ENCODE assay signal across 8 cellular contexts in genomic region chr5:134026521-134027202, GRCh38. TPM values are rescaled to one million over a fixed set of nuclear protein-coding genes. Genes with fewer than 3 reads are reported as not detected.
DNase-seq lines count a peak whose midpoint lies in the region; ATAC-seq, FAIRE-seq and TF ChIP-seq lines count a peak whose summit lies in the region.

No MANE protein-coding gene starts in this region.

- no peaks in the 10 kb centered on the region for H3K4me1 ChIP-seq in OCI-LY7 (ENCODE audit: insufficient read depth, low read length, poor library complexity, severe bottlenecking)

- no peaks in the 10 kb centered on the region for H3K9me2 ChIP-seq in OCI-LY7 (ENCODE audit: insufficient read depth, low read length)

- DNase-seq in AG09309 (ENCODE audit: low read depth) (no peak), HTR-8/SVneo (ENCODE audit: insufficient read length, low spot score) (peak; percentile 74), OCI-LY7 (ENCODE audit: low spot score) (peak; percentile 69), activated T-helper 1 cell treated with Interleukin-2 at 50 U/mL for 16 hours (ENCODE audit: low read depth) (peak; percentile 20), germinal center (ENCODE audit: low spot score) (peak; percentile 79), globus pallidus (ENCODE audit: low spot score) (no peak)
- DNase-seq in stimulated activated CD4-positive, alpha-beta T cell treated with anti-CD3 and anti-CD28 coated beads, Interleukin-12 subunit alpha, Interleukin-12 subunit beta, amount 100 ng/mL, for 4 hours, result peak; percentile 44

- TF ChIP-seq CTCF in AG09309 (IDR thresholded peaks at IDR 0.05; ENCODE audit: control insufficient read depth, insufficient read depth, low read depth, low read length, missing control alignments), result peak; percentile 53
- TF ChIP-seq CTCF in OCI-LY7 (conservative IDR thresholded peaks at IDR 0.05; ENCODE audit: low read length), result peak; percentile 77

- H3K4me3 ChIP-seq in AG09309 (ENCODE audit: control insufficient read depth, low read depth, low read length), result no peak overlapping the region
- no peak overlapping the region for H3K4me3 ChIP-seq in OCI-LY7 (ENCODE audit: low read depth, low read length, poor library complexity, severe bottlenecking)

- no peaks in the 10 kb centered on the region for H3K79me2 ChIP-seq in OCI-LY7 (ENCODE audit: insufficient read depth, low read depth, low read length)

- FAIRE-seq in HTR-8/SVneo (lab: Jason Lieb, UNC), result peak; percentile 78

- H3K4me2 ChIP-seq in OCI-LY7 (ENCODE audit: low read length), result no peak overlapping the region

- intact Hi-C loops in OCI-LY7 (cut with micrococcal nuclease; ENCODE audit: unreplicated experiment), result no loop called here

- POLR2A ChIA-PET in OCI-LY7 (lab: Charles Lee), result interaction anchor here (0.6 to 0.7 kb wide), 4 partner anchors 14 to 601 kb away, joined by 3 to 5 read pairs (median 4); no protein-coding TSS in a partner anchor

- peak; percentile 79 for ATAC-seq in GM18502 (IDR thresholded peaks at IDR 0.05; ENCODE audit: poor library complexity, unreplicated experiment)

- no peak overlapping the region for H2AFZ ChIP-seq in OCI-LY7 (ENCODE audit: low read length)

- no TSS peak for BruUV-seq in OCI-LY7 (replicated peaks; lab: Mats Ljungman, UMichigan)

- H4K20me1 ChIP-seq in OCI-LY7 (ENCODE audit: insufficient read depth, low read length), result no peaks in the 10 kb centered on the region

- H3K9me3 ChIP-seq in OCI-LY7 (ENCODE audit: low read length), result no peaks in the 10 kb centered on the region

- CTCF ChIA-PET in OCI-LY7 (lab: Charles Lee; ENCODE audit: unreplicated experiment), result no interaction called here

- no peak overlapping the region for H3K27ac ChIP-seq in OCI-LY7 (ENCODE audit: low read depth, low read length, poor library complexity, severe bottlenecking)

- H3K36me3 ChIP-seq in OCI-LY7 (ENCODE audit: insufficient read depth, low read length), result no peaks in the 10 kb centered on the region

RNA-seq across cellular contexts. Expression of gene VDAC1, which starts 21.9 kb away (rescaled TPM):
- 143 and 157 TPM in 2 replicates for total RNA-seq in OCI-LY7 (2014; rRNA removed; shearing (Covaris generic))
- 247 and 253 TPM in 2 replicates for total RNA-seq in OCI-LY7 (2022)

RNA-seq across cellular contexts. Expression of gene C5orf15, which starts 58.2 kb away (rescaled TPM):
- 32.5 and 46.4 TPM in 2 replicates for total RNA-seq in OCI-LY7 (2014; rRNA removed; shearing (Covaris generic))
- 32.2 and 39.2 TPM in 2 replicates for total RNA-seq in OCI-LY7 (2022)

Comparison
In these comparisons a context has a peak if more than half of its experiments do, and no peak if none do; other contexts are left out.
1. DNase-seq: peak in HTR-8/SVneo (single experiment), OCI-LY7 (single experiment), activated T-helper 1 cell treated with Interleukin-2 at 50 U/mL for 16 hours (single experiment), germinal center (single experiment) and stimulated activated CD4-positive, alpha-beta T cell treated with anti-CD3 and anti-CD28 coated beads, Interleukin-12 subunit alpha, Interleukin-12 subunit beta, amount 100 ng/mL, for 4 hours (single experiment); none in AG09309 (single experiment) and globus pallidus (single experiment).